ENCODE assay signal across 4 cellular contexts in the genomic region with DNA sequence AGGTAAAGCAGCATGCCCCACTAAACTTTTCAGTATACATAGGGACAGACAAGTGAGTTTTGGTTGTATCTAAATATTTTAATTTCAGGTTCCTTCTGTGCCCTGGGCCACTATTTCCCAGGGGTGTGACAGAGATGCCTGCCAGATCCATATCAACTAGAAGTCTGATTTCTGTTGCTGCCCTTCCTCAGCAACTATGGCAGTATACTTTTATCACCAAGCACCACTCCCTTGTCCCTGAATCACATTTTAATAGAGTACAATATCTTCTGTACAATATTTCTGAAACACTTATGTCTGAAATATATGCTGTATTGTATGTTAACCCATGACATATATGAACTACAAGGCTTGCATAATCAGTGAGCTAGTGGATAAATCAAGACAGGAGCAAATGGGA.
"Had no signal": no experiment of that assay in that cellular context is flagged by ENCODE, and none has a peak within 500 bp of the region (broad histone marks: within the 10 kb centered on the region; RNA-seq: fewer than 3 reads in every experiment).

No MANE protein-coding gene starts in this region.

- H3K4me3 ChIP-seq: GM23338 had no signal

- H3K4me2 ChIP-seq: GM23338 had no signal

- DNase-seq: H9, HCEC 1CT, IMR-90 had no signal

- ATAC-seq: GM23338 had no signal

- H2AFZ ChIP-seq: GM23338 had no signal
